ENCODE assay signal across 14 cellular contexts in the genomic region with DNA sequence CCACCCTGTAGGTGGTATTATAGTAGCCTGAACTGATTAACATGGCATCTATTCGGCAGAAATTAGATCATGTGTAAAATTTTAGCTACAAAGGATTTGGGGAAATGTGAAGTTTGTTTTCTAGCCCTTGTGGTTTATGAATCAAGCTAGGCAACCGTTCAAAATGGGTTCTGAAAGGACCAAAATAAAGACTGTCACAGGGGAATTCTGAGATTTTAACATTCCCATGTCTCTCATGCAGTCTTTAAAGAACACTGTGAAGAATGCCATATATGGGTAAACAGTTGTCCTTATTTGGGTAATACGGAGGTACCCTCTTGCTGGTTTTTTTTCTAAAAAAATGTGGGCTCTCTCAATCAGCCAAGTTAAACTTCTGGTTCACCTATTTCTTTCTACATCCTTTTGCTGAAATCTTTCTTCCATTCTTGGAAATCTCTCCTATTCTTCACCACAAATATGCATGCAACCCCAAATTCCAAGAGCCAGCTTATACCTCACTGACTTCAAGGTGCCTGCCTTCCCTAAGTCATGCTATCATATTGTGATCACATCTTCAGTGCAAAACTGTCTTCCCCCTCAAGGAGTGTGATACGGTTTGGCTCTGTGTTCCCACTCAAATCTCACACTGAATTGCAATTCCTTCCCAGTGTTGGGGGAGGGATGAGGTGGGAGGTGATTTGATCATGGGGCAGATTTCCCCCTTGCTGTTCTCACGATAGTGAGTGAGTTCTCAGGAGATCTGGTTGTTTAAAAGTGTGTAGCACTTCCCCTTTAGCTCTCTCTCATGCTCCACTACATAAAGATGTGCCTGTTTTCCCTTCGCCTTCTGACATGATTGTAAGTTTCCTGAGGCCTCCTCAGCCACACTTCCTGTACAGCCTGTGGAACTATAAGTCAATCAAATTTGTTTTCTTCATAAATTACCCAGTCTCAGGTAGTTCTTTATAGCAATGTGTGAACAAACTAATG.
"Had no signal": no experiment of that assay in that cellular context is flagged by ENCODE, and none has a peak within 500 bp of the region (broad histone marks: within the 10 kb centered on the region; RNA-seq: fewer than 3 reads in every experiment).

No MANE protein-coding gene starts in this region.

- H3K36me3 ChIP-seq: neutrophil, transverse colon had no signal

- H3K36me3 Mint-ChIP-seq: stimulated activated memory B cell treated with anti-CD40 and anti-IgM and Interleukin-4, amounts not matched to agents 10 μg/mL and 1 μg/mL and 100 μg/mL, for 72 hours had no signal

- H3K4me1 ChIP-seq: transverse colon had no signal

- ATAC-seq: body of pancreas; left colon; stimulated activated memory B cell treated with anti-CD40 and anti-IgM and Interleukin-4, amounts not matched to agents 10 μg/mL and 1 μg/mL and 100 μg/mL, for 72 hours had no signal

- H3K27ac Mint-ChIP-seq: activated CD4-positive, alpha-beta T cell treated with anti-CD3 and anti-CD28 coated beads, Interleukin-2, amount 10 ng/mL, durations not matched to agents 24 days and 14 days; stimulated activated memory B cell treated with anti-CD40 and anti-IgM and Interleukin-4, amounts not matched to agents 10 μg/mL and 1 μg/mL and 100 μg/mL, for 72 hours had no signal

- H3K27me3 ChIP-seq: body of pancreas had no signal

- DNase-seq: activated CD4-positive, alpha-beta T cell treated with anti-CD3 and anti-CD28 coated beads, Interleukin-2, amount 10 ng/mL, durations not matched to agents 24 days and 14 days; activated CD4-positive, CD25-positive, alpha-beta regulatory T cell; activated naive CD4-positive, alpha-beta T cell treated with Interleukin-2 at 50 U/mL for 16 hours; body of pancreas; caudate nucleus; erythroblast; left colon; midbrain; stimulated activated CD4-positive, alpha-beta T cell treated with anti-CD3 and anti-CD28 coated beads, Interleukin-2, amount 100 ng/mL, for 48 hours; T-helper 2 cell; transverse colon had no signal

- H3K27me3 Mint-ChIP-seq: stimulated activated memory B cell treated with anti-CD40 and anti-IgM and Interleukin-4, amounts not matched to agents 10 μg/mL and 1 μg/mL and 100 μg/mL, for 72 hours had no signal

- H3K27ac ChIP-seq: body of pancreas, neutrophil, transverse colon had no signal

- H3K4me3 ChIP-seq: body of pancreas, lung, transverse colon had no signal

- H3K4me3 Mint-ChIP-seq: activated CD4-positive, alpha-beta T cell treated with anti-CD3 and anti-CD28 coated beads, Interleukin-2, amount 10 ng/mL, durations not matched to agents 24 days and 14 days; stimulated activated memory B cell treated with anti-CD40 and anti-IgM and Interleukin-4, amounts not matched to agents 10 μg/mL and 1 μg/mL and 100 μg/mL, for 72 hours had no signal
